ENCODE assay signal across 15 cellular contexts in the genomic region with DNA sequence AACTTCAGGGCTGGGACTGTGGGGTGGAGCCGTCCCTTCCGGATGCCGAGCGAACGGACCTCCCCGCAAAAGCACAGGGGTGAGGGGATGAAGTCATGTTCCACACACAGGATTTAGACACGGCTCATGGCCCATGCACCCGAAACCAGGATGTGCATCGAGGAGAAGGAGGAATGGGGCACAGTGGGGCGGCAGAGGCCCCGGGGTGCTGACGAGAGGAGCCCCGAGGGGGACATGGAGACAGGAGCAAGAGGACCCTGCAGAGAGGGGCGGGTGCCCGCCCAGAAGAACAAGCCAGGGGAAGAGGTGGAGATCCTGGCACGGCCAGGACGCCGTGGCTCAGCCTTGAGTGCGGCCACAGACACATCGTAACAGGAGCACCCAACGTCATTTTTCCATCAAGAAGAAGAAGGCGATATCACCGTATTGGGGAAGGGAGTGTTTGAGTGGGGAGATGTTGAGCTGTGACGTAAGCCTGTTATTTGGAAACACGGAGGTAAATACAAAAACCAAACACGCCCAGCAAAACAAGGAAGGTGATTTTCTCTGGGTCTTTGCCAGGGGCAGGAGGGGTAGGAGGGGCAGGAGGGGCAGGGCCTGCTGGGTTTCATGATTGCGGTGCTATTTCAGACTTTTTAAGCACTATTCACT. TPM values are rescaled to one million over a fixed set of nuclear protein-coding genes. Genes with fewer than 3 reads are reported as not detected.
DNase-seq lines count a peak whose midpoint lies in the region; ATAC-seq, FAIRE-seq and TF ChIP-seq lines count a peak whose summit lies in the region.
"Had no signal": no experiment of that assay in that cellular context is flagged by ENCODE, and none has a peak within 500 bp of the region (broad histone marks: within the 10 kb centered on the region; RNA-seq: fewer than 3 reads in every experiment).

No MANE protein-coding gene starts in this region.

- TSS peak; percentile 52 for BruUV-seq in Panc1 (replicated peaks; lab: Mats Ljungman, UMichigan)

- WGBS in A549 (ENCODE audit: missing lambda C conversion rate): 36% methylated on average over 27 of the region's 27 CpGs

- DNase-seq in A549 (ENCODE audit: low read depth in 1 of 2, low spot score in 1 of 2) (peak in 1 of 2 experiments; percentile 70), DMS79 treated with DMSO at 0.1 percent for 48 hours (lab: John Stamatoyannopoulos, UW) (peak; percentile 27), Panc1 (ENCODE audit: low read depth, low spot score) (no peak), left lobe of liver (ENCODE audit: low spot score) (no peak)
- no peak for DNase-seq in stimulated activated naive CD4-positive, alpha-beta T cell treated with Interleukin-2 at 50 U/mL for 16 hours (lab: John Stamatoyannopoulos, UW)
- DNase-seq: activated CD4-positive, alpha-beta T cell treated with anti-CD3 and anti-CD28 coated beads for 1 hour; kidney glomerular epithelial cell; NCI-H187; testis had no signal

- POLR2A ChIA-PET in A549 (lab: Yijun Ruan, JAX) (no interaction called here), Panc1 (lab: Charles Lee) (no interaction called here)

- H3K9me3 ChIP-seq in A549 (peaks cover 53% of the 10 kb centered on the region), Panc1 (ENCODE audit: control insufficient read depth, insufficient read depth, low read depth, low read length) (0 out of 2 replicates have a peak, but pooled peaks cover 4% of the 10 kb centered on the region)
- H3K9me3 ChIP-seq: testis had no signal

- in situ Hi-C loops in Panc1 (cut with HindIII; ENCODE audit: low pct_unique_long_range_greater_than_20kb, low sequenced_read_pairs): no loop called here

- H3K36me3 ChIP-seq in Panc1 (ENCODE audit: control insufficient read depth, insufficient read depth, low read length): no peaks in the 10 kb centered on the region

- CTCF ChIA-PET in A549 (lab: Yijun Ruan, JAX) (interaction anchor here (0.9 to 1.5 kb wide), 4 partner anchors 11 to 58 kb away, joined by 3 to 4 read pairs (median 4); no protein-coding TSS in a partner anchor), Panc1 (lab: Charles Lee) (interaction anchor here (0.6 to 1.6 kb wide), 5 partner anchors 31 to 969 kb away, joined by 3 to 7 read pairs (median 4); no protein-coding TSS in a partner anchor)

- peak overlapping the region; percentile 31; the same call in 2 of the 3 replicates for H3K4me2 ChIP-seq in A549

- no peak for FAIRE-seq in A549 (lab: Jason Lieb, UNC)
- FAIRE-seq: GM12878 had no signal

- no peak for TF ChIP-seq CTCF in A549 (IDR thresholded peaks at IDR 0.05)
- TF ChIP-seq CTCF in Panc1 (IDR thresholded peaks at IDR 0.05): no peak

- TF ChIP-seq EP300 in A549 (IDR thresholded peaks at IDR 0.05): no peak

- H3K27ac ChIP-seq in A549 (no peak overlapping the region), Panc1 (ENCODE audit: low read length) (no peak overlapping the region)
- H3K27ac ChIP-seq: testis had no signal

- H3K27me3 ChIP-seq in Panc1 (ENCODE audit: control insufficient read depth, insufficient read depth, low read length): peaks cover 7% of the 10 kb centered on the region; the same call in 1 of the 2 replicates
- H3K27me3 ChIP-seq: testis had no signal

- no peak for TF ChIP-seq RAD21 in A549 (conservative IDR thresholded peaks at IDR 0.05 in 1 of 2, IDR thresholded peaks at IDR 0.05 in 1 of 2)

- no peak for TF ChIP-seq POLR2A in A549 (IDR thresholded peaks at IDR 0.05; ENCODE audit: low read length)

- intact Hi-C loops in Panc1 (cut with micrococcal nuclease; ENCODE audit: unreplicated experiment): no loop called here

- peak; percentile 36 to 49; a peak in 5 of 6 replicates for ATAC-seq in A549
- ATAC-seq in Panc1: peak; percentile 20; the same call in 1 of the 2 replicates
- peak; percentile 45 for ATAC-seq in left lobe of liver
- no peak for ATAC-seq in HG02642 (IDR thresholded peaks at IDR 0.05; ENCODE audit: poor library complexity, unreplicated experiment)
- ATAC-seq in GM18867 (IDR thresholded peaks at IDR 0.05; ENCODE audit: unreplicated experiment): no peak
- no peak for ATAC-seq in GM19452 (IDR thresholded peaks at IDR 0.05; ENCODE audit: unreplicated experiment)

- H3K4me1 ChIP-seq in A549 (no peaks in the 10 kb centered on the region), Panc1 (ENCODE audit: control insufficient read depth, insufficient read depth, low read length) (peaks cover 3% of the 10 kb centered on the region; the same call in 1 of the 2 replicates)
- H3K4me1 ChIP-seq: testis had no signal

- no peak overlapping the region for H3K4me3 ChIP-seq in A549
- H3K4me3 ChIP-seq in Panc1 (ENCODE audit: low read depth in 2 of 2, low read length in 2 of 2): no peak overlapping the region
- H3K4me3 ChIP-seq: GM12878, testis had no signal

TF ChIP-seq in A549, 52 proteins besides CTCF, POLR2A, EP300 and RAD21:
- TF ChIP-seq SMC3 (IDR thresholded peaks at IDR 0.05): no peak
- TF ChIP-seq, protein P1, sequence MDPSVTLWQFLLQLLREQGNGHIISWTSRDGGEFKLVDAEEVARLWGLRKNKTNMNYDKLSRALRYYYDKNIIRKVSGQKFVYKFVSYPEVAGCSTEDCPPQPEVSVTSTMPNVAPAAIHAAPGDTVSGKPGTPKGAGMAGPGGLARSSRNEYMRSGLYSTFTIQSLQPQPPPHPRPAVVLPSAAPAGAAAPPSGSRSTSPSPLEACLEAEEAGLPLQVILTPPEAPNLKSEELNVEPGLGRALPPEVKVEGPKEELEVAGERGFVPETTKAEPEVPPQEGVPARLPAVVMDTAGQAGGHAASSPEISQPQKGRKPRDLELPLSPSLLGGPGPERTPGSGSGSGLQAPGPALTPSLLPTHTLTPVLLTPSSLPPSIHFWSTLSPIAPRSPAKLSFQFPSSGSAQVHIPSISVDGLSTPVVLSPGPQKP (IDR thresholded peaks at IDR 0.05; ENCODE audit: low read depth, low read length): no peak
- no peak for TF ChIP-seq HOXB13 (CRISPR knock-in tag; IDR thresholded peaks at IDR 0.05; ENCODE audit: low read depth)
- no peak for TF ChIP-seq BHLHE40 (IDR thresholded peaks at IDR 0.05; ENCODE audit: low read depth, low read length)
- TF ChIP-seq, protein P2, sequence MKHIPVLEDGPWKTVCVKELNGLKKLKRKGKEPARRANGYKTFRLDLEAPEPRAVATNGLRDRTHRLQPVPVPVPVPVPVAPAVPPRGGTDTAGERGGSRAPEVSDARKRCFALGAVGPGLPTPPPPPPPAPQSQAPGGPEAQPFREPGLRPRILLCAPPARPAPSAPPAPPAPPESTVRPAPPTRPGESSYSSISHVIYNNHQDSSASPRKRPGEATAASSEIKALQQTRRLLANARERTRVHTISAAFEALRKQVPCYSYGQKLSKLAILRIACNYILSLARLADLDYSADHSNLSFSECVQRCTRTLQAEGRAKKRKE (CRISPR knock-in tag; IDR thresholded peaks at IDR 0.05; ENCODE audit: low read depth): no peak

RNA-seq across cellular contexts. Expression of a gene that starts 25.3 kb away (rescaled TPM):
- not detected in 2 replicates for polyA plus RNA-seq in A549 (2011; rRNA removed)
- not detected in 2 replicates for polyA plus RNA-seq in A549 (2012; cell fraction: cytosol; rRNA removed)
- polyA plus RNA-seq in A549 (2012; cell fraction: nucleus; rRNA removed): not detected in 2 replicates
- not detected in 3 replicates for polyA plus RNA-seq in A549 (2017; fragmentation: RNase III; extraction: RNeasy Plus Mini Kit Qiagen cat#74134 plus additional on column Dnase treatment)
- not detected in 2 replicates for polyA minus RNA-seq in A549 (2011; rRNA and poly(A)+ RNA removed)
- total RNA-seq in Panc1 (2021; ENCODE audit: unreplicated experiment): not detected
- polyA plus RNA-seq in Panc1 (2012; ENCODE audit: insufficient read length): not detected
- total RNA-seq in left lobe of liver: not detected
- total RNA-seq: cerebellum, fibroblast of villous mesenchyme, GM12878 had no signal
- polyA plus RNA-seq: GM12878 had no signal

Comparison
In these comparisons a context has a peak if more than half of its experiments do, and no peak if none do; other contexts are left out.
1. ATAC-seq: peak in A549 (2 of 2), Panc1 (single experiment) and left lobe of liver (single experiment); none in HG02642 (single experiment), GM18867 (single experiment) and GM19452 (single experiment).